11 cellular contexts compared by ENCODE assay signal in genomic region chr13:60591348-60591747, GRCh38.
DNase-seq lines count a peak whose midpoint lies in the region; ATAC-seq, FAIRE-seq and TF ChIP-seq lines count a peak whose summit lies in the region.
"Had no signal": no experiment of that assay in that cellular context is flagged by ENCODE, and none has a peak within 500 bp of the region (broad histone marks: within the 10 kb centered on the region; RNA-seq: fewer than 3 reads in every experiment).

No MANE protein-coding gene starts in this region.

- WGBS in H1 (ENCODE audit: extremely low coverage in 1 of 2, insufficient coverage in 1 of 2, insufficient read length in 1 of 2, insufficient replicate concordance in 2 of 2, low coverage in 1 of 2, low lambda C conversion rate in 2 of 2, missing lambda C conversion rate in 1 of 2), 2 experiments: 88% methylated on average over 10 of the region's 10 CpGs; no CpG with 5 or more reads in 1 of the 2 experiments
- 56 to 86% (median 72%) methylated on average over 10 of the region's 10 CpGs for WGBS in stomach, 5 donors
- 54 to 81% (median 69%) methylated on average over 10 of the region's 10 CpGs for WGBS in spleen, 5 donors

- no peak overlapping the region for H2AK5ac ChIP-seq in H1 (ENCODE audit: low read depth, low read length)

- H3K14ac ChIP-seq in H1 (ENCODE audit: insufficient read length): no peak overlapping the region

- no peak overlapping the region for H2AFZ ChIP-seq in ACC112 (ENCODE audit: low read length, unreplicated experiment)
- H2AFZ ChIP-seq in H1 (ENCODE audit: low read length): no peak overlapping the region

- H3K56ac ChIP-seq in H1 (replicated peaks; ENCODE audit: insufficient read length, low read depth, low read length): no peak overlapping the region

- H3K4me1 ChIP-seq in ACC112 (ENCODE audit: control insufficient read depth, insufficient read depth, low read length, unreplicated experiment): peaks cover 14% of the 10 kb centered on the region
- H3K4me1 ChIP-seq in H1 (replicated peaks in 1 of 4; ENCODE audit: control insufficient read depth in 3 of 4, insufficient read depth in 4 of 4, low read length in 3 of 4): peaks cover 0 to 15% (median 4%) of the 10 kb centered on the region in 4 experiments; a peak in 4 of 7 replicates
- no peaks in the 10 kb centered on the region for H3K4me1 ChIP-seq in stomach
- no peaks in the 10 kb centered on the region for H3K4me1 ChIP-seq in spleen
- H3K4me1 ChIP-seq: BE2C had no signal

- no peak for FAIRE-seq in H1 (lab: Jason Lieb, UNC)

- no peak overlapping the region for H3K4ac ChIP-seq in H1 (replicated peaks; ENCODE audit: insufficient read length, low read depth, low read length)

- no peak overlapping the region for H3K4me2 ChIP-seq in H1 (ENCODE audit: insufficient read depth in 1 of 2, low read depth in 2 of 2, low read length in 2 of 2)

- H2BK20ac ChIP-seq in H1 (ENCODE audit: low read length): 0 out of 2 replicates have a peak overlapping the region, but pooled peaks have one; percentile 44

- H3K9ac ChIP-seq in H1 (replicated peaks in 1 of 4; ENCODE audit: extremely low read depth in 1 of 4, low read depth in 3 of 4, low read length in 3 of 4): no peak overlapping the region

- no peaks in the 10 kb centered on the region for H3K79me1 ChIP-seq in H1 (ENCODE audit: low read depth, low read length)

- H3K79me2 ChIP-seq in ACC112 (ENCODE audit: control insufficient read depth, insufficient read depth, low read length, unreplicated experiment) (no peaks in the 10 kb centered on the region), H1 (ENCODE audit: control insufficient read depth in 1 of 2, insufficient read depth in 2 of 2, low read length in 2 of 2) (no peaks in the 10 kb centered on the region)

- TF ChIP-seq POLR2A in NB4 (IDR thresholded peaks at IDR 0.05; ENCODE audit: extremely low read depth, insufficient read length) (no peak), H1 (IDR thresholded peaks at IDR 0.05; ENCODE audit: control extremely low read depth in 1 of 2, low read depth in 2 of 2, low read length in 2 of 2) (no peak), stomach (IDR thresholded peaks at IDR 0.05) (no peak), spleen (IDR thresholded peaks at IDR 0.05) (no peak)

- no peak overlapping the region for H3K23ac ChIP-seq in H1 (ENCODE audit: insufficient read length)

- H3K36me3 ChIP-seq in ACC112 (ENCODE audit: insufficient read depth, low read length) (no peaks in the 10 kb centered on the region), H1 (ENCODE audit: control insufficient read depth in 2 of 4, insufficient read depth in 4 of 4, low read length in 3 of 4) (no peaks in the 10 kb centered on the region), stomach (no peaks in the 10 kb centered on the region), spleen (no peaks in the 10 kb centered on the region)
- H3K36me3 ChIP-seq: BE2C had no signal

- H3K9me3 ChIP-seq in H1 (ENCODE audit: insufficient read depth in 2 of 2, low read depth in 1 of 2, low read length in 1 of 2) (peaks cover 7 to 8% of the 10 kb centered on the region in 2 experiments; a peak in 2 of 4 replicates), stomach (peaks cover 0 to 12% (median 8%) of the 10 kb centered on the region in 4 donors), spleen (peaks cover 0 to 13% (median 3%) of the 10 kb centered on the region in 8 donors)
- H3K9me3 ChIP-seq: BE2C had no signal

- POLR2A ChIA-PET in H1 (lab: Charles Lee; ENCODE audit: partially characterized antibody): no interaction called here

- H3K4me3 ChIP-seq in ACC112 (ENCODE audit: low read depth, low read length): peak overlapping the region; percentile 21; the same call in 1 of the 2 replicates
- H3K4me3 ChIP-seq in NB4 (ENCODE audit: low read depth, low read length): no peak overlapping the region
- no peak overlapping the region for H3K4me3 ChIP-seq in H1 (ENCODE audit: extremely low read depth in 1 of 4, insufficient read depth in 2 of 4, low read depth in 3 of 4, low read length in 4 of 4)
- H3K4me3 ChIP-seq in stomach: no peak overlapping the region
- no peak overlapping the region for H3K4me3 ChIP-seq in spleen

- no peak overlapping the region for H4K8ac ChIP-seq in H1 (ENCODE audit: extremely low read depth, insufficient read depth, low read length)

- H4K5ac ChIP-seq in H1 (ENCODE audit: insufficient read length, low read depth, low read length): no peak overlapping the region

- H3K23me2 ChIP-seq in H1 (ENCODE audit: low read depth, low read length): no peaks in the 10 kb centered on the region

- DNase-seq in NB4 (ENCODE audit: low read depth) (peak; percentile 69), H1 (ENCODE audit: low read depth in 1 of 2, low spot score in 2 of 2) (no peak), stomach (no peak), SHP77 treated with DMSO at 0.1 percent for 48 hours (lab: John Stamatoyannopoulos, UW) (no peak), spleen (no peak), islet precursor cell (no peak)
- DNase-seq: BE2C, occipital lobe had no signal

- H3K27ac ChIP-seq in ACC112 (ENCODE audit: low read depth, low read length): no peak overlapping the region
- no peak overlapping the region for H3K27ac ChIP-seq in H1 (ENCODE audit: low read depth, low read length)
- H3K27ac ChIP-seq in stomach: no peak overlapping the region
- H3K27ac ChIP-seq in spleen: no peak overlapping the region

- no peaks in the 10 kb centered on the region for H4K20me1 ChIP-seq in H1 (replicated peaks in 1 of 2; ENCODE audit: control insufficient read depth in 1 of 2, insufficient read depth in 2 of 2, low read length in 2 of 2)

- intact Hi-C loops in stomach (cut with DNase I; ENCODE audit: low total_unique reads) (no loop called here), spleen (cut with DNase I; ENCODE audit: low total_unique reads) (no loop called here)

- TF ChIP-seq EP300 in H1 (IDR thresholded peaks at IDR 0.05; ENCODE audit: borderline replicate concordance in 1 of 2, low read depth in 2 of 2, low read length in 2 of 2): no peak
- no peak for TF ChIP-seq EP300 in stomach (IDR thresholded peaks at IDR 0.05)

- no peak overlapping the region for H2BK120ac ChIP-seq in H1 (replicated peaks; ENCODE audit: low read depth, low read length)

- no peak overlapping the region for H3K18ac ChIP-seq in H1 (ENCODE audit: extremely low read depth, low read length)

- no peak for TF ChIP-seq RAD21 in H1 (IDR thresholded peaks at IDR 0.05 in 1 of 2, conservative IDR thresholded peaks at IDR 0.05 in 1 of 2; ENCODE audit: low read depth in 2 of 2, low read length in 2 of 2)

- peak overlapping the region; percentile 63 for H4K91ac ChIP-seq in H1 (replicated peaks; ENCODE audit: insufficient read length, low read length)

- H2BK5ac ChIP-seq in H1 (ENCODE audit: low read depth, low read length): no peak overlapping the region

- H2BK12ac ChIP-seq in H1 (ENCODE audit: low read depth, low read length): peak overlapping the region; percentile 27; the same call in 1 of the 2 replicates

- CTCF ChIA-PET in H1 (lab: Charles Lee; ENCODE audit: partially characterized antibody): no interaction called here

- ATAC-seq in GM19372 (IDR thresholded peaks at IDR 0.05; ENCODE audit: low read depth, unreplicated experiment): peak; percentile 66
- ATAC-seq: activated CD4-positive, CD25-positive, alpha-beta regulatory T cell treated with anti-CD3 and anti-CD28 coated beads, Interleukin-2, amount 50 U/mL, for 24 hours had no signal

- peaks cover 15% of the 10 kb centered on the region for H3K27me3 ChIP-seq in ACC112 (ENCODE audit: insufficient read depth, low read length)
- H3K27me3 ChIP-seq in H1 (replicated peaks in 1 of 4; ENCODE audit: control insufficient read depth in 3 of 4, extremely low read depth in 1 of 4, insufficient read depth in 3 of 4, low read length in 3 of 4): 0 out of 7 replicates have a peak, but pooled peaks cover 0 to 2% (median 0%) of the 10 kb centered on the region in 4 experiments
- no peaks in the 10 kb centered on the region for H3K27me3 ChIP-seq in stomach
- no peaks in the 10 kb centered on the region for H3K27me3 ChIP-seq in spleen (replicated peaks in 1 of 7)
- H3K27me3 ChIP-seq: BE2C had no signal

- peak overlapping the region; percentile 83; the same call in 1 of the 2 replicates for H2BK15ac ChIP-seq in H1 (ENCODE audit: low read length)

- TF ChIP-seq CTCF in NB4 (IDR thresholded peaks at IDR 0.05; ENCODE audit: low read depth, low read length) (no peak), H1 (IDR thresholded peaks at IDR 0.05; ENCODE audit: control extremely low read depth in 1 of 3, insufficient read depth in 1 of 3, low read depth in 1 of 3, low read length in 3 of 3) (no peak), stomach (IDR thresholded peaks at IDR 0.05) (no peak), spleen (IDR thresholded peaks at IDR 0.05 in 8 of 11, conservative IDR thresholded peaks at IDR 0.05 in 3 of 11) (no peak)

TF ChIP-seq in H1, 55 proteins besides CTCF, POLR2A, EP300 and RAD21 (continues in another document):
- TF ChIP-seq POU5F1 (IDR thresholded peaks at IDR 0.05; ENCODE audit: low read depth, low read length): no peak
